ENCODE assay signal across 8 cellular contexts in genomic region chr2:10331033-10331701, GRCh38.
A peak's percentile ranks its signal among the peaks of the same experiment; 100 is the strongest.
DNase-seq lines count a peak whose midpoint lies in the region; ATAC-seq and TF ChIP-seq lines count a peak whose summit lies in the region.

No MANE protein-coding gene starts in this region.

- no peak overlapping the region; the same call in 1 of the 2 replicates for H2AFZ ChIP-seq in DND-41 (ENCODE audit: low read depth, low read length)

- H3K36me3 ChIP-seq in DND-41 (ENCODE audit: insufficient read depth, low read length), result no peaks in the 10 kb centered on the region

- no peak for TF ChIP-seq CTCF in DND-41 (IDR thresholded peaks at IDR 0.05; ENCODE audit: borderline replicate concordance, extremely low read depth, low read length, poor library complexity, severe bottlenecking)

- H3K79me2 ChIP-seq in DND-41 (ENCODE audit: insufficient read depth, low read length), result no peaks in the 10 kb centered on the region

- peaks cover 34% of the 10 kb centered on the region for H4K20me1 ChIP-seq in DND-41 (ENCODE audit: insufficient read depth, low read length)

- ATAC-seq in DND-41 (ENCODE audit: insufficient read depth, low read depth) (peak; percentile 75), GM21717 (IDR thresholded peaks at IDR 0.05; ENCODE audit: unreplicated experiment) (peak; percentile 60)

- no peaks in the 10 kb centered on the region for H3K9me3 ChIP-seq in DND-41 (ENCODE audit: insufficient read depth, low read length, severe bottlenecking)

- H3K9ac ChIP-seq in DND-41 (ENCODE audit: low read depth, low read length), result no peak overlapping the region

- H3K4me2 ChIP-seq in DND-41 (ENCODE audit: insufficient read depth, low read length), result peak overlapping the region; percentile 40

- DNase-seq in DND-41, result peak; percentile 53
- peak; percentile 7 for DNase-seq in NCI-H2107 treated with DMSO at 0.1 percent for 48 hours (lab: John Stamatoyannopoulos, UW; ENCODE audit: unreplicated experiment)
- DNase-seq in activated CD8-positive, alpha-beta memory T cell treated with anti-CD3 and anti-CD28 coated beads, Interleukin-2, amount 50 U/mL, for 4 hours, result peak; percentile 64
- peak; percentile 46 for DNase-seq in germinal center (ENCODE audit: low spot score)
- DNase-seq in stimulated activated CD4-positive, alpha-beta T cell treated with anti-CD3 and anti-CD28 coated beads, Interleukin-12 subunit alpha, Interleukin-12 subunit beta, amount 100 ng/mL, for 4 hours, result peak; percentile 67
- no peak for DNase-seq in NCI-H2196 treated with DMSO at 0.1 percent for 48 hours (lab: John Stamatoyannopoulos, UW; ENCODE audit: unreplicated experiment)
- DNase-seq in cortex of kidney (lab: John Stamatoyannopoulos, UW), result no peak

- H3K4me3 ChIP-seq in DND-41 (ENCODE audit: low read depth in 1 of 2, low read length in 2 of 2), result no peak overlapping the region

- peaks cover 25% of the 10 kb centered on the region for H3K4me1 ChIP-seq in DND-41 (ENCODE audit: insufficient read depth, low read length)

- H3K27ac ChIP-seq in DND-41 (ENCODE audit: low read length), result no peak overlapping the region

- no peaks in the 10 kb centered on the region for H3K27me3 ChIP-seq in DND-41 (ENCODE audit: insufficient read depth, low read length, poor library complexity)

Comparison
In these comparisons a context has a peak if more than half of its experiments do, and no peak if none do; other contexts are left out.
1. DNase-seq: peak in DND-41 (single experiment), NCI-H2107 treated with DMSO at 0.1 percent for 48 hours (single experiment), activated CD8-positive, alpha-beta memory T cell treated with anti-CD3 and anti-CD28 coated beads, Interleukin-2, amount 50 U/mL, for 4 hours (single experiment), germinal center (single experiment) and stimulated activated CD4-positive, alpha-beta T cell treated with anti-CD3 and anti-CD28 coated beads, Interleukin-12 subunit alpha, Interleukin-12 subunit beta, amount 100 ng/mL, for 4 hours (single experiment); none in NCI-H2196 treated with DMSO at 0.1 percent for 48 hours (single experiment) and cortex of kidney (single experiment).